In the genomic region with DNA sequence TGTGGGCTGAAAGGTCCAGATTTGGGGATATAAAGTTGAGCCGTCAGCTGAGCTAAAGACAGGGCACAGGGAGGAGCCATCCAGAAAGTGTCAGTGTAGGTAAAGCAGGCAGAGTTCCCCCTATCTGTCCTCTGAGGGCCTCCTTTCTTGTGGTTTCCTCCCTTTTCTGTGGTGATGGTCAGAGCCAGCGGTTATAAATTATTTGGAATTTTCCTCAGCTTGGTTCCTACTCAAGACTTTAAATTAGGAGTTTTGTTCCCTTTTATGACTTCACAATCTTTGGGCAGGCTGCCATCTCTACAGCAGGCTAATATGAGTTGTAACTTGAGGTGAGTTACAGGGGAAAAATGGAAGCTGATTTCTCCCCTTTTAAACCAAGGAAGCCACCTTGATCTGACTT, we compare ENCODE assay signal across 12 cellular contexts. TPM values are rescaled to one million over a fixed set of nuclear protein-coding genes. Genes with fewer than 3 reads are reported as not detected.
A peak's percentile ranks its signal among the peaks of the same experiment; 100 is the strongest.
DNase-seq lines count a peak whose midpoint lies in the region; ATAC-seq, FAIRE-seq and TF ChIP-seq lines count a peak whose summit lies in the region.
"Had no signal": no experiment of that assay in that cellular context is flagged by ENCODE, and none has a peak within 500 bp of the region (broad histone marks: within the 10 kb centered on the region; RNA-seq: fewer than 3 reads in every experiment).

No MANE protein-coding gene starts in this region.

- H4K20me1 ChIP-seq in HepG2 (ENCODE audit: insufficient read depth, low read length), result peaks cover 30% of the 10 kb centered on the region; the same call in 1 of the 2 replicates

- H3K27me3 Mint-ChIP-seq in T-helper 2 cell treated with Interferon-gamma antibody and Interleukin-4, amounts not matched to agents 5 μg/mL and 100 μg/mL, for 36 hours (ENCODE audit: low read depth), result no peaks in the 10 kb centered on the region
- H3K27me3 Mint-ChIP-seq in activated naive CD4-positive, alpha-beta T cell treated with anti-CD3 and anti-CD28 coated beads for 36 hours (ENCODE audit: low read depth), result no peaks in the 10 kb centered on the region

- intact Hi-C loops in HepG2 (cut with micrococcal nuclease; ENCODE audit: unreplicated experiment), result no loop called here
- intact Hi-C loops in activated naive CD4-positive, alpha-beta T cell treated with anti-CD3 and anti-CD28 coated beads for 36 hours (cut with micrococcal nuclease), result no loop called here

- DNase-seq in A549 (ENCODE audit: low read depth in 1 of 2, low spot score in 1 of 2) (no peak), M059J (ENCODE audit: low read depth) (peak; percentile 93), astrocyte of the hippocampus (ENCODE audit: low read depth, low spot score) (peak; percentile 93), HepG2 (ENCODE audit: low spot score) (no peak), DMS153 (lab: John Stamatoyannopoulos, UW) (no peak)
- no peak for DNase-seq in effector CD8-positive, alpha-beta T cell (lab: John Stamatoyannopoulos, UW)
- DNase-seq in T-helper 2 cell treated with Interferon-gamma antibody and Interleukin-4, amounts not matched to agents 5 μg/mL and 100 μg/mL, for 36 hours (ENCODE audit: low spot score), result no peak
- no peak for DNase-seq in activated naive CD4-positive, alpha-beta T cell treated with anti-CD3 and anti-CD28 coated beads for 36 hours
- DNase-seq: activated CD4-positive, alpha-beta T cell treated with anti-CD3 and anti-CD28 coated beads for 1 hour; BE2C; stimulated activated CD4-positive, alpha-beta T cell treated with anti-CD3 and anti-CD28 coated beads, Interleukin-12 subunit alpha, Interleukin-12 subunit beta, amount 100 ng/mL, for 4 hours had no signal

- H3K36me3 ChIP-seq in HepG2 (replicated peaks in 1 of 2; ENCODE audit: control insufficient read depth in 1 of 2, insufficient read depth in 2 of 2, low read length in 2 of 2), result peaks cover 2 to 6% of the 10 kb centered on the region in 2 experiments; a peak in 1 of 5 replicates
- H3K36me3 ChIP-seq: BE2C had no signal

- no peak overlapping the region for H3K9ac ChIP-seq in HepG2 (ENCODE audit: insufficient read depth, low read depth, low read length)

- no peak overlapping the region for H2AFZ ChIP-seq in HepG2 (ENCODE audit: low read length)

- in situ Hi-C loops in HepG2 (cut with HindIII; ENCODE audit: extremely low pct_ligation_motif_present, low pct_unique_long_range_greater_than_20kb), result no loop called here

- H3K4me3 ChIP-seq in A549 (no peak overlapping the region), HepG2 (replicated peaks in 1 of 3; ENCODE audit: insufficient read depth in 1 of 3, low read depth in 2 of 3, low read length in 3 of 3) (no peak overlapping the region)

- TF ChIP-seq RAD21 in A549 (conservative IDR thresholded peaks at IDR 0.05 in 1 of 2, IDR thresholded peaks at IDR 0.05 in 1 of 2), result no peak
- TF ChIP-seq RAD21 in HepG2 (CRISPR knock-in tag; IDR thresholded peaks at IDR 0.05), result no peak

- no peaks in the 10 kb centered on the region for H3K9me3 Mint-ChIP-seq in T-helper 2 cell treated with Interferon-gamma antibody and Interleukin-4, amounts not matched to agents 5 μg/mL and 100 μg/mL, for 36 hours
- no peaks in the 10 kb centered on the region for H3K9me3 Mint-ChIP-seq in activated naive CD4-positive, alpha-beta T cell treated with anti-CD3 and anti-CD28 coated beads for 36 hours

- POLR2A ChIA-PET in A549 (lab: Yijun Ruan, JAX), result no interaction called here
- POLR2A ChIA-PET in HepG2 (lab: Yijun Ruan, JAX), result interaction anchor here (1.0 to 1.5 kb wide), 2 partner anchors 14 to 19 kb away, joined by 3 read pairs; no protein-coding TSS in a partner anchor

- H3K36me3 Mint-ChIP-seq in T-helper 2 cell treated with Interferon-gamma antibody and Interleukin-4, amounts not matched to agents 5 μg/mL and 100 μg/mL, for 36 hours (ENCODE audit: low read depth), result no peaks in the 10 kb centered on the region
- no peaks in the 10 kb centered on the region for H3K36me3 Mint-ChIP-seq in activated naive CD4-positive, alpha-beta T cell treated with anti-CD3 and anti-CD28 coated beads for 36 hours (ENCODE audit: low read depth)

- H3K4me1 ChIP-seq in A549, result peaks cover 100% of the 10 kb centered on the region
- H3K4me1 ChIP-seq in HepG2 (ENCODE audit: insufficient read depth, low read length), result peaks cover 96% of the 10 kb centered on the region

- H3K27ac Mint-ChIP-seq in T-helper 2 cell treated with Interferon-gamma antibody and Interleukin-4, amounts not matched to agents 5 μg/mL and 100 μg/mL, for 36 hours, result no peak overlapping the region
- H3K27ac Mint-ChIP-seq in activated naive CD4-positive, alpha-beta T cell treated with anti-CD3 and anti-CD28 coated beads for 36 hours, result no peak overlapping the region

- 70% methylated on average over 2 of the region's 2 CpGs for WGBS in A549 (ENCODE audit: missing lambda C conversion rate)
- WGBS in HepG2 (ENCODE audit: low lambda C conversion rate), result 95% methylated on average over 2 of the region's 2 CpGs

- H3K4me2 ChIP-seq in A549 (peak overlapping the region; percentile 79), HepG2 (ENCODE audit: low read depth, low read length) (no peak overlapping the region)

- H3K9me3 ChIP-seq in A549, result no peaks in the 10 kb centered on the region
- no peaks in the 10 kb centered on the region for H3K9me3 ChIP-seq in HepG2 (ENCODE audit: low read length)
- H3K9me3 ChIP-seq: BE2C had no signal

- no peak for TF ChIP-seq POLR2A in A549 (IDR thresholded peaks at IDR 0.05; ENCODE audit: low read length)
- TF ChIP-seq POLR2A in HepG2 (IDR thresholded peaks at IDR 0.05; ENCODE audit: insufficient read depth in 1 of 2, low read depth in 2 of 2, low read length in 2 of 2), result no peak

- peaks cover 89% of the 10 kb centered on the region for H3K79me2 ChIP-seq in HepG2 (ENCODE audit: insufficient read depth, low read length)

- H3K27me3 ChIP-seq in HepG2 (ENCODE audit: control insufficient read depth in 1 of 2, insufficient read depth in 2 of 2, low read length in 2 of 2), result no peaks in the 10 kb centered on the region; a peak in 1 of 5 replicates
- H3K27me3 ChIP-seq: BE2C had no signal

- no peak overlapping the region for H3K4me3 Mint-ChIP-seq in T-helper 2 cell treated with Interferon-gamma antibody and Interleukin-4, amounts not matched to agents 5 μg/mL and 100 μg/mL, for 36 hours
- H3K4me3 Mint-ChIP-seq in activated naive CD4-positive, alpha-beta T cell treated with anti-CD3 and anti-CD28 coated beads for 36 hours, result no peak overlapping the region

- BruUV-seq in HepG2 (replicated peaks; lab: Mats Ljungman, UMichigan), result no TSS peak

- CTCF ChIA-PET in A549 (lab: Yijun Ruan, JAX), result interaction anchor here (1.0 to 2.3 kb wide), 5 partner anchors 14 to 104 kb away, joined by 3 to 9 read pairs (median 4); a partner anchor contains a TSS
- CTCF ChIA-PET in HepG2 (lab: Yijun Ruan, JAX; ENCODE audit: low intra/inter-chr PET ratio, low total read pairs), result no interaction called here
- CTCF ChIA-PET in activated naive CD4-positive, alpha-beta T cell treated with anti-CD3 and anti-CD28 coated beads for 36 hours (lab: Charles Lee), result interaction anchor here (1.0 to 1.7 kb wide), 3 partner anchors 12 to 150 kb away, joined by 3 to 7 read pairs (median 6); no protein-coding TSS in a partner anchor

- H3K27ac ChIP-seq in A549, result peak overlapping the region; percentile 88 to 90
- peak overlapping the region; percentile 12 for H3K27ac ChIP-seq in HepG2 (ENCODE audit: extremely low read length, insufficient read depth, low read length)

- H3K4me1 Mint-ChIP-seq in T-helper 2 cell treated with Interferon-gamma antibody and Interleukin-4, amounts not matched to agents 5 μg/mL and 100 μg/mL, for 36 hours (ENCODE audit: low read depth), result peaks cover 4% of the 10 kb centered on the region
- peaks cover 27% of the 10 kb centered on the region for H3K4me1 Mint-ChIP-seq in activated naive CD4-positive, alpha-beta T cell treated with anti-CD3 and anti-CD28 coated beads for 36 hours (ENCODE audit: low read depth)

- FAIRE-seq in A549 (lab: Jason Lieb, UNC) (no peak), HepG2 (lab: Jason Lieb, UNC) (no peak)
- FAIRE-seq: bronchial epithelial cell had no signal

- no peak for TF ChIP-seq CTCF in A549 (IDR thresholded peaks at IDR 0.05)
- no peak for TF ChIP-seq CTCF in HepG2 (CRISPR knock-in tag; IDR thresholded peaks at IDR 0.05)

- ATAC-seq in A549 (no peak), HepG2 (no peak)

- TF ChIP-seq EP300 in A549 (IDR thresholded peaks at IDR 0.05) (no peak), HepG2 (IDR thresholded peaks at IDR 0.05; ENCODE audit: low read depth in 2 of 2, low read length in 2 of 2) (no peak), HepG2 (CRISPR knock-in tag; IDR thresholded peaks at IDR 0.05; ENCODE audit: borderline replicate concordance) (no peak)

RNA-seq across cellular contexts. Expression of a gene that starts 55.2 kb away (rescaled TPM):
- 387 and 439 TPM in 2 replicates for polyA plus RNA-seq in A549 (2011; rRNA removed)
- 153 and 161 TPM in 2 replicates for polyA plus RNA-seq in A549 (2012; cell fraction: cytosol; rRNA removed)
- 1,973 and 2,223 TPM in 2 replicates for polyA plus RNA-seq in A549 (2012; cell fraction: nucleus; rRNA removed)
- 235 to 282 TPM (median 257 TPM) in 3 replicates for polyA plus RNA-seq in A549 (2017; fragmentation: RNase III; extraction: RNeasy Plus Mini Kit Qiagen cat#74134 plus additional on column Dnase treatment)
- 1,159 and 1,213 TPM in 2 replicates for polyA minus RNA-seq in A549 (2011; rRNA and poly(A)+ RNA removed)
- total RNA-seq in M059J (2014; rRNA removed; shearing (Covaris generic)), result 65.0 and 130 TPM in 2 replicates
- total RNA-seq in HepG2 (2016; rRNA removed; fragmentation: Illumina TruSeq; extraction: Trizol), result 48.8 and 130 TPM in 2 replicates
- 13.1 and 13.3 TPM in 2 replicates for total RNA-seq in HepG2 (2016; cell fraction: cytosol; rRNA removed; fragmentation: Illumina TruSeq; extraction: Trizol; ENCODE audit: low read depth)
- total RNA-seq in HepG2 (2016; cell fraction: insoluble cytoplasmic fraction; rRNA removed; fragmentation: Illumina TruSeq; extraction: Trizol), result 39.2 and 136 TPM in 2 replicates
- 18.9 and 22.5 TPM in 2 replicates for total RNA-seq in HepG2 (2016; cell fraction: membrane; rRNA removed; fragmentation: Illumina TruSeq; extraction: Trizol)
- 211 and 228 TPM in 2 replicates for total RNA-seq in HepG2 (2016; cell fraction: nucleus; rRNA removed; fragmentation: Illumina TruSeq; extraction: Trizol)
- 106 and 126 TPM in 2 replicates for polyA plus RNA-seq in HepG2 (2011; rRNA removed)
- polyA plus RNA-seq in HepG2 (2011; cell fraction: cytosol; rRNA removed), result 92.4 and 98.4 TPM in 2 replicates
- 739 and 796 TPM in 2 replicates for polyA plus RNA-seq in HepG2 (2011; cell fraction: nucleus; rRNA removed)
- polyA plus RNA-seq in HepG2 (2012), result 198 and 216 TPM in 2 replicates
- polyA plus RNA-seq in HepG2 (2016; cell fraction: cytosol; fragmentation: Illumina TruSeq; extraction: Trizol; ENCODE audit: low read depth), result 8.9 and 9.6 TPM in 2 replicates
- 41.9 and 44.7 TPM in 2 replicates for polyA plus RNA-seq in HepG2 (2016; cell fraction: insoluble cytoplasmic fraction; fragmentation: Illumina TruSeq; extraction: Trizol; ENCODE audit: low read depth)
- 15.4 and 16.3 TPM in 2 replicates for polyA plus RNA-seq in HepG2 (2016; cell fraction: membrane; fragmentation: Illumina TruSeq; extraction: Trizol; ENCODE audit: low read depth)
- 270 and 279 TPM in 2 replicates for polyA plus RNA-seq in HepG2 (2016; cell fraction: nucleus; fragmentation: Illumina TruSeq; extraction: Trizol; ENCODE audit: insufficient read depth, low read depth)
- polyA minus RNA-seq in HepG2 (2011; rRNA and poly(A)+ RNA removed; ENCODE audit: low replicate concordance), result 277 and 558 TPM in 2 replicates
- polyA minus RNA-seq in HepG2 (2011; cell fraction: cytosol; rRNA and poly(A)+ RNA removed), result 259 and 274 TPM in 2 replicates
- polyA minus RNA-seq in HepG2 (2011; cell fraction: nucleus; rRNA and poly(A)+ RNA removed), result 831 and 1,056 TPM in 2 replicates
- 10 to 100 TPM; 47.7 to 48.0 TPM for total RNA-seq in activated naive CD4-positive, alpha-beta T cell treated with anti-CD3 and anti-CD28 coated beads for 36 hours

Comparison
In these comparisons a context has a peak if more than half of its experiments do, and no peak if none do; other contexts are left out.
1. DNase-seq: peak in M059J (single experiment) and astrocyte of the hippocampus (single experiment); none in A549 (0 of 2), HepG2 (single experiment), effector CD8-positive, alpha-beta T cell (single experiment), DMS153 (single experiment), T-helper 2 cell treated with Interferon-gamma antibody and Interleukin-4, amounts not matched to agents 5 μg/mL and 100 μg/mL, for 36 hours (single experiment) and activated naive CD4-positive, alpha-beta T cell treated with anti-CD3 and anti-CD28 coated beads for 36 hours (single experiment).